ENCODE assay signal across 21 cellular contexts in the genomic region with DNA sequence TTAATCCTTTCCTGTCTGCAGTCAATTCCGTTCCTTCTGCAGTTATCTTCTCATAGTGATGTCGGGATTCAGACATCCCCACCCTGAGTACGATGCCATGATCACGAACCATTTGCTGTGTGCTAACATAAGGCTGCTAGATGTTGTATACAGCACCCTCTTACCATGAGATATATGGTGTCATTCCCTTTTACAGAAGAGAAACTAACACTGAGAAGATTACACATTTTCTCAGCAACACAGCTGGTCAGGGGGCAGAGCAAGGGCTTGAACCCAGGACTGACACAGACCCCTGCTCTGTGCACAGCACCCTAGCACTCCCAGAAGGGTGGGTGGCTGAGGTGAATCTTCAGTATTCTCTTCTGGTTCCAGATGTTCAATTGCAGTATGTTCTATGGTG. TPM values are rescaled to one million over a fixed set of nuclear protein-coding genes. Genes with fewer than 3 reads are reported as not detected.
A peak's percentile ranks its signal among the peaks of the same experiment; 100 is the strongest.
DNase-seq lines count a peak whose midpoint lies in the region; ATAC-seq, FAIRE-seq and TF ChIP-seq lines count a peak whose summit lies in the region.
"Had no signal": no experiment of that assay in that cellular context is flagged by ENCODE, and none has a peak within 500 bp of the region (broad histone marks: within the 10 kb centered on the region; RNA-seq: fewer than 3 reads in every experiment).

No MANE protein-coding gene starts in this region.

- TF ChIP-seq POLR2A in GM12891 (IDR thresholded peaks at IDR 0.05; ENCODE audit: low read depth, low read length): no peak

- POLR2A ChIA-PET in activated B cell treated with CpG ODN at 0.5 μM for 24 hours (lab: Charles Lee): interaction anchor here (1.5 kb wide), 1 partner anchor 138 kb away, joined by 6 read pairs; no protein-coding TSS in a partner anchor

- no peak overlapping the region for H3K4me3 Mint-ChIP-seq in activated B cell treated with CpG ODN at 0.5 μM for 24 hours
- H3K4me3 Mint-ChIP-seq: neural progenitor cell had no signal

- no peaks in the 10 kb centered on the region for H3K36me3 Mint-ChIP-seq in activated B cell treated with CpG ODN at 0.5 μM for 24 hours (ENCODE audit: low read depth)
- H3K36me3 Mint-ChIP-seq: neural progenitor cell had no signal

- H3K4me1 Mint-ChIP-seq in activated B cell treated with CpG ODN at 0.5 μM for 24 hours: peaks cover 74% of the 10 kb centered on the region
- H3K4me1 Mint-ChIP-seq: neural progenitor cell had no signal

- no peak for TF ChIP-seq CTCF in activated B cell treated with CpG ODN at 0.5 μM for 24 hours (IDR thresholded peaks at IDR 0.05)

- in situ Hi-C loops in G401 (cut with HindIII; ENCODE audit: low sequenced_read_pairs): loop anchor here (25.0 kb wide), 1 partner anchor 418 kb away; a partner anchor contains a TSS

- intact Hi-C loops in activated B cell treated with CpG ODN at 0.5 μM for 24 hours (cut with micrococcal nuclease): no loop called here

- ATAC-seq in GM19351 (IDR thresholded peaks at IDR 0.05; ENCODE audit: unreplicated experiment) (peak; percentile 54), HG02798 (IDR thresholded peaks at IDR 0.05; ENCODE audit: poor library complexity, unreplicated experiment) (peak; percentile 59), activated B cell treated with CpG ODN at 0.5 μM for 24 hours (ENCODE audit: low read depth) (no peak), HG03571 (IDR thresholded peaks at IDR 0.05; ENCODE audit: unreplicated experiment) (no peak)
- ATAC-seq: HepG2 had no signal

- FAIRE-seq in GM12891 (lab: Jason Lieb, UNC): peak; percentile 61
- FAIRE-seq: H1, HepG2, islet of Langerhans, RCC 7860 had no signal

- no peaks in the 10 kb centered on the region for H3K27me3 Mint-ChIP-seq in activated B cell treated with CpG ODN at 0.5 μM for 24 hours

- CTCF ChIA-PET in activated B cell treated with CpG ODN at 0.5 μM for 24 hours (lab: Charles Lee): interaction anchor here (1.8 to 2.7 kb wide), 3 partner anchors 38 to 417 kb away, joined by 3 to 13 read pairs (median 9); a partner anchor contains a TSS

- H3K9me3 Mint-ChIP-seq in activated B cell treated with CpG ODN at 0.5 μM for 24 hours: no peaks in the 10 kb centered on the region
- H3K9me3 Mint-ChIP-seq: neural progenitor cell had no signal

- DNase-seq in GM12891 (ENCODE audit: insufficient read length, low spot score) (no peak), activated B cell treated with CpG ODN at 0.5 μM for 24 hours (no peak), G401 (ENCODE audit: low spot score) (no peak), AML-193 (lab: John Stamatoyannopoulos, UW) (no peak)
- DNase-seq in activated effector memory CD4-positive, alpha-beta T cell treated with anti-CD3 and anti-CD28 coated beads, Interleukin-2, amount 50 U/mL, for 16 hours: no peak
- DNase-seq: activated T-cell treated with anti-CD3 and anti-CD28 coated beads, Interleukin-2, amount 50 U/mL, for 48 hours; amygdala; effector memory CD4-positive, alpha-beta T cell; head of caudate nucleus; mesendoderm; NCI-H2081 treated with DMSO at 0.1 percent for 48 hours; NCI-H526; substantia nigra had no signal

- peak overlapping the region; percentile 76 for H3K27ac Mint-ChIP-seq in activated B cell treated with CpG ODN at 0.5 μM for 24 hours
- H3K27ac Mint-ChIP-seq: neural progenitor cell had no signal

TF ChIP-seq in GM12891, 5 proteins besides CTCF, POLR2A, EP300 and RAD21:
- TF ChIP-seq SPI1 (IDR thresholded peaks at IDR 0.05; ENCODE audit: low read depth, low read length) (0 out of 2 replicates have a peak, but pooled peaks have one; percentile 39), POU2F2 (IDR thresholded peaks at IDR 0.05; ENCODE audit: low read depth, low read length) (no peak), POLR2AphosphoS5 (IDR thresholded peaks at IDR 0.05; ENCODE audit: low read depth, low read length) (no peak)

RNA-seq across cellular contexts. Expression of a gene that starts 46.9 kb away (rescaled TPM):
- polyA plus RNA-seq in GM12891 (2012; ENCODE audit: low read depth, missing spikeins): 51.6 TPM
- 106 and 130 TPM in 2 replicates for total RNA-seq in activated B cell treated with CpG ODN at 0.5 μM for 24 hours
- 175 and 203 TPM in 2 replicates for total RNA-seq in G401 (2014; rRNA removed; shearing (Covaris generic))

RNA-seq across cellular contexts. Expression of a gene that starts 49.6 kb away (rescaled TPM):
- polyA plus RNA-seq in GM12891 (2012; ENCODE audit: low read depth, missing spikeins): 82.8 TPM
- total RNA-seq in activated B cell treated with CpG ODN at 0.5 μM for 24 hours: 135 and 149 TPM in 2 replicates
- 22.6 and 39.4 TPM in 2 replicates for total RNA-seq in G401 (2014; rRNA removed; shearing (Covaris generic))

Comparison
In these comparisons a context has a peak if more than half of its experiments do, and no peak if none do; other contexts are left out.
1. ATAC-seq: peak in GM19351 (single experiment) and HG02798 (single experiment); none in activated B cell treated with CpG ODN at 0.5 μM for 24 hours (single experiment) and HG03571 (single experiment).